In genomic region chr20:49610701-49611538, GRCh38 we compare ENCODE assay signal across 7 cellular contexts. TPM values are rescaled to one million over a fixed set of nuclear protein-coding genes. Genes with fewer than 3 reads are reported as not detected.
DNase-seq lines count a peak whose midpoint lies in the region; ATAC-seq and TF ChIP-seq lines count a peak whose summit lies in the region.

No MANE protein-coding gene starts in this region.

- H3K4ac ChIP-seq in mesendoderm (ENCODE audit: low read depth, low read length): no peak overlapping the region

- H4K8ac ChIP-seq in mesendoderm (ENCODE audit: low read depth, low read length): no peak overlapping the region

- peak overlapping the region; percentile 73 for H3K56ac ChIP-seq in mesendoderm (ENCODE audit: low read length)

- H3K36me3 ChIP-seq in mesendoderm (ENCODE audit: control insufficient read depth, insufficient read depth, low read length): no peaks in the 10 kb centered on the region

- no peak overlapping the region for H3K18ac ChIP-seq in mesendoderm (ENCODE audit: low read length)

- H4K5ac ChIP-seq in mesendoderm (ENCODE audit: low read length): no peak overlapping the region

- peak; percentile 55 for ATAC-seq in HG03064 (IDR thresholded peaks at IDR 0.05; ENCODE audit: low read depth, unreplicated experiment)

- no peaks in the 10 kb centered on the region for H3K4me1 ChIP-seq in mesendoderm (ENCODE audit: control insufficient read depth, low read depth, low read length)

- no peak overlapping the region for H2BK5ac ChIP-seq in mesendoderm (ENCODE audit: low read length)

- H3K23ac ChIP-seq in mesendoderm (ENCODE audit: low read length): no peak overlapping the region

- H3K27ac ChIP-seq in mesendoderm (ENCODE audit: low read depth, low read length): no peak overlapping the region

- no peaks in the 10 kb centered on the region for H3K27me3 ChIP-seq in mesendoderm (ENCODE audit: insufficient read depth, low read length, poor library complexity)

- peak; percentile 65 for DNase-seq in NCI-H69 (lab: John Stamatoyannopoulos, UW)
- DNase-seq in activated CD4-positive, alpha-beta T cell treated with anti-CD3 and anti-CD28 coated beads, Interleukin-2, amount 50 U/mL, for 24 hours (ENCODE audit: low read depth in 1 of 2, low spot score in 1 of 2): peak; percentile 61 to 70
- DNase-seq in ecto neural progenitor cell (ENCODE audit: low spot score): peak; percentile 93
- DNase-seq in mesendoderm: peak; percentile 96
- peak; percentile 67 to 72 for DNase-seq in stimulated activated CD8-positive, alpha-beta memory T cell treated with anti-CD3 and anti-CD28 coated beads, Interleukin-15, amount 100 ng/mL, for 48 hours (ENCODE audit: low read depth in 2 of 2)

- no peaks in the 10 kb centered on the region for H3K79me2 ChIP-seq in mesendoderm (ENCODE audit: control insufficient read depth, insufficient read depth, low read length)

- peak overlapping the region; percentile 88 for H3K4me2 ChIP-seq in mesendoderm (ENCODE audit: low read length)

- no peak overlapping the region for H3K4me3 ChIP-seq in mesendoderm (ENCODE audit: low read length)

- no peak overlapping the region for H2AK5ac ChIP-seq in mesendoderm (ENCODE audit: low read length)

- peak; percentile 98 for TF ChIP-seq CTCF in GM12872 (IDR thresholded peaks at IDR 0.05; ENCODE audit: insufficient read depth, low read depth, low read length)

- H2BK15ac ChIP-seq in mesendoderm (replicated peaks; ENCODE audit: low read depth): no peak overlapping the region

- H2BK120ac ChIP-seq in mesendoderm (ENCODE audit: low read depth, low read length): no peak overlapping the region

- peak overlapping the region; percentile 18 for H3K9ac ChIP-seq in mesendoderm (ENCODE audit: low read length)

- no CpG with 5 or more reads among the region's 48 CpGs for WGBS in mesendoderm (ENCODE audit: extremely low coverage, insufficient coverage, low lambda C conversion rate)

- H3K79me1 ChIP-seq in mesendoderm (ENCODE audit: low read length): no peaks in the 10 kb centered on the region

RNA-seq across cellular contexts. Expression of gene PTGIS, which starts 43.0 kb away (rescaled TPM):
- polyA plus RNA-seq in mesendoderm (2013, experiment 1 of 2): 13.1 TPM
- 13.0 TPM for polyA plus RNA-seq in mesendoderm (2013, experiment 2 of 2)
